In genomic region chr11:61968758-61969390, GRCh38 we compare ENCODE assay signal across 8 cellular contexts. TPM values are rescaled to one million over a fixed set of nuclear protein-coding genes. Genes with fewer than 3 reads are reported as not detected.
DNase-seq lines count a peak whose midpoint lies in the region; ATAC-seq and TF ChIP-seq lines count a peak whose summit lies in the region.

No MANE protein-coding gene starts in this region.

- H3K36me3 ChIP-seq in CD4-positive, alpha-beta memory T cell (ENCODE audit: insufficient read depth, low read length): peaks cover 19% of the 10 kb centered on the region
- H3K36me3 ChIP-seq in Peyer's patch: peaks cover 0 to 18% (median 0%) of the 10 kb centered on the region in 3 donors
- H3K36me3 ChIP-seq in esophagus (ENCODE audit: control insufficient read depth in 2 of 2, insufficient read depth in 2 of 2, low read length in 1 of 2): peaks cover 0 to 5% of the 10 kb centered on the region in 2 donors
- H3K36me3 ChIP-seq in ovary: no peaks in the 10 kb centered on the region

- peaks cover 21 to 39% of the 10 kb centered on the region in 2 donors for H3K36me3 Mint-ChIP-seq in CD4-positive, alpha-beta memory T cell

- H3K27ac ChIP-seq in CD4-positive, alpha-beta memory T cell (ENCODE audit: low read depth, low read length): peak overlapping the region; percentile 89
- H3K27ac ChIP-seq in Peyer's patch (peak overlapping the region; percentile 100), esophagus (ENCODE audit: low read depth in 2 of 2, low read length in 1 of 2) (peak overlapping the region; percentile 97 to 98), ovary (peak overlapping the region; percentile 89 to 98)

- TF ChIP-seq CTCF in Peyer's patch (IDR thresholded peaks at IDR 0.05) (no peak), ovary (IDR thresholded peaks at IDR 0.05) (no peak)

- WGBS in esophagus, 2 donors: 48 to 70% methylated on average over 16 of the region's 16 CpGs
- 88 to 92% (median 89%) methylated on average over 16 of the region's 16 CpGs for WGBS in ovary, 3 donors

- ATAC-seq in GM21717 (IDR thresholded peaks at IDR 0.05; ENCODE audit: unreplicated experiment): no peak
- no peak for ATAC-seq in HG02678 (IDR thresholded peaks at IDR 0.05; ENCODE audit: unreplicated experiment)

- CTCF ChIA-PET in CD4-positive, alpha-beta memory T cell (lab: Charles Lee; ENCODE audit: partially characterized antibody): interaction anchor here (1.2 to 14.1 kb wide), 8 partner anchors 21 to 171 kb away, joined by 3 to 90 read pairs (median 6); no protein-coding TSS in a partner anchor

- no peak for DNase-seq in CD4-positive, alpha-beta memory T cell
- DNase-seq in Peyer's patch (peak in 1 of 3 donors; percentile 45), ovary (peak in 4 of 5 donors; percentile 8 to 36 (median 26)), SHP77 treated with DMSO at 0.1 percent for 48 hours (lab: John Stamatoyannopoulos, UW) (no peak), GM03348 (ENCODE audit: low spot score) (no peak)

- no peak for TF ChIP-seq POLR2A in Peyer's patch (IDR thresholded peaks at IDR 0.05)
- TF ChIP-seq POLR2A in ovary (IDR thresholded peaks at IDR 0.05): no peak

- no peaks in the 10 kb centered on the region for H3K27me3 Mint-ChIP-seq in CD4-positive, alpha-beta memory T cell

- H3K4me3 ChIP-seq in CD4-positive, alpha-beta memory T cell (ENCODE audit: low read length in 2 of 2): peak overlapping the region in 1 of 2 donors; percentile 68
- H3K4me3 ChIP-seq in Peyer's patch (peak overlapping the region in 3 of 4 donors; percentile 85 to 96 (median 95)), esophagus (ENCODE audit: low read depth in 1 of 2, low read length in 2 of 2) (peak overlapping the region; percentile 92 to 94), ovary (peak overlapping the region; percentile 71)

- peaks cover 31 to 72% (median 40%) of the 10 kb centered on the region in 4 donors for H3K4me1 Mint-ChIP-seq in CD4-positive, alpha-beta memory T cell

- H3K9me3 ChIP-seq in CD4-positive, alpha-beta memory T cell (ENCODE audit: control insufficient read depth in 1 of 2, low read length in 2 of 2): no peaks in the 10 kb centered on the region
- H3K9me3 ChIP-seq in Peyer's patch: no peaks in the 10 kb centered on the region
- no peaks in the 10 kb centered on the region for H3K9me3 ChIP-seq in esophagus (ENCODE audit: control insufficient read depth in 2 of 2, insufficient read depth in 1 of 2, low read depth in 1 of 2, low read length in 1 of 2)
- no peaks in the 10 kb centered on the region for H3K9me3 ChIP-seq in ovary

- H3K27ac Mint-ChIP-seq in CD4-positive, alpha-beta memory T cell: peak overlapping the region; percentile 90 to 98 (median 97)

- H3K4me3 Mint-ChIP-seq in CD4-positive, alpha-beta memory T cell: peak overlapping the region; percentile 92 to 96 (median 94)

- peaks cover 38% of the 10 kb centered on the region for H3K4me1 ChIP-seq in CD4-positive, alpha-beta memory T cell (ENCODE audit: insufficient read depth, low read length)
- peaks cover 16 to 69% (median 27%) of the 10 kb centered on the region in 4 donors for H3K4me1 ChIP-seq in Peyer's patch
- peaks cover 12 to 23% of the 10 kb centered on the region in 2 donors for H3K4me1 ChIP-seq in esophagus (ENCODE audit: control insufficient read depth in 2 of 2, insufficient read depth in 2 of 2, low read length in 1 of 2)
- peaks cover 34% of the 10 kb centered on the region for H3K4me1 ChIP-seq in ovary (ENCODE audit: insufficient read depth)

- H3K27me3 ChIP-seq in CD4-positive, alpha-beta memory T cell (ENCODE audit: insufficient read depth, low read length): no peaks in the 10 kb centered on the region
- H3K27me3 ChIP-seq in Peyer's patch: no peaks in the 10 kb centered on the region
- H3K27me3 ChIP-seq in esophagus (ENCODE audit: control insufficient read depth in 1 of 2, insufficient read depth in 2 of 2, low read length in 2 of 2): no peaks in the 10 kb centered on the region
- H3K27me3 ChIP-seq in ovary: no peaks in the 10 kb centered on the region

- intact Hi-C loops in CD4-positive, alpha-beta memory T cell (cut with micrococcal nuclease): loop anchor here (5.0 kb wide), 1 partner anchor 72 kb away; no protein-coding TSS in a partner anchor
- intact Hi-C loops in ovary (cut with DNase I): no loop called here

- POLR2A ChIA-PET in CD4-positive, alpha-beta memory T cell (lab: Charles Lee; ENCODE audit: partially characterized antibody): interaction anchor here (0.6 to 11.4 kb wide), 23 partner anchors 9 to 909 kb away, joined by 3 to 352 read pairs (median 5); partner anchors contain the start of genes FEN1, INCENP, MTA2 and TMEM258

- H3K9me3 Mint-ChIP-seq in CD4-positive, alpha-beta memory T cell: peaks cover 0 to 3% (median 0%) of the 10 kb centered on the region in 8 donors

- no peak for TF ChIP-seq EP300 in ovary (IDR thresholded peaks at IDR 0.05)

RNA-seq across cellular contexts. Expression of gene FTH1, which starts 1.4 kb away (rescaled TPM):
- total RNA-seq in CD4-positive, alpha-beta memory T cell: 100 to 1,000 TPM; 695 to 763 TPM
- 1,000 to 10,000 TPM; 3,123 to 3,378 TPM for polyA plus RNA-seq in CD4-positive, alpha-beta memory T cell
- total RNA-seq in Peyer's patch (1,000 to 10,000 TPM; 3,399 to 5,471 (median 4,336) TPM), ovary (1,000 to 10,000 TPM; 1,118 to 2,442 (median 2,118) TPM)
- polyA plus RNA-seq in esophagus (1,000 to 10,000 TPM; 3,491 to 8,500 TPM), ovary (1,000 to 10,000 TPM; 2,228 to 5,649 TPM)

RNA-seq across cellular contexts. Expression of gene BEST1, which starts 18.7 kb away (rescaled TPM):
- total RNA-seq in CD4-positive, alpha-beta memory T cell: under 1 TPM; 0.26 to 0.50 TPM
- polyA plus RNA-seq in CD4-positive, alpha-beta memory T cell: 1 to 10 TPM; 1.3 TPM
- total RNA-seq in Peyer's patch (1 to 10 TPM in 3 of 4 donors, under 1 TPM in 1; 0.47 to 4.1 (median 2.3) TPM), ovary (10 to 100 TPM in 1 of 7 donors, 1 to 10 TPM in 6; 1.0 to 17.8 (median 6.1) TPM)
- polyA plus RNA-seq in esophagus (1 to 10 TPM; 1.2 to 3.8 TPM), ovary (1 to 10 TPM; 3.5 to 4.0 TPM)

RNA-seq across cellular contexts. Expression of gene RAB3IL1, which starts 51.5 kb away (rescaled TPM):
- under 1 TPM; 0.44 to 0.53 TPM for total RNA-seq in CD4-positive, alpha-beta memory T cell
- polyA plus RNA-seq in CD4-positive, alpha-beta memory T cell: not detected
- total RNA-seq in Peyer's patch: 10 to 100 TPM in 1 of 4 donors, 1 to 10 TPM in 3; 1.1 to 28.1 (median 5.7) TPM
- polyA plus RNA-seq in esophagus: 1 to 10 TPM; 1.4 to 2.1 TPM
- 10 to 100 TPM; 14.1 to 90.0 (median 53.8) TPM for total RNA-seq in ovary
- polyA plus RNA-seq in ovary: 10 to 100 TPM in 1 of 2 donors, 1 to 10 TPM in 1; 4.5 to 42.8 TPM

Comparison
In these comparisons a context has a peak if more than half of its experiments do, and no peak if none do; other contexts are left out.
1. DNase-seq: peak in ovary (4 of 5); none in CD4-positive, alpha-beta memory T cell (0 of 5), SHP77 treated with DMSO at 0.1 percent for 48 hours (single experiment) and GM03348 (single experiment).
2. Peak in every context shown above with its lines, with median percentiles within 50 percentile points of each other: H3K27ac ChIP-seq.